In the genomic region with DNA sequence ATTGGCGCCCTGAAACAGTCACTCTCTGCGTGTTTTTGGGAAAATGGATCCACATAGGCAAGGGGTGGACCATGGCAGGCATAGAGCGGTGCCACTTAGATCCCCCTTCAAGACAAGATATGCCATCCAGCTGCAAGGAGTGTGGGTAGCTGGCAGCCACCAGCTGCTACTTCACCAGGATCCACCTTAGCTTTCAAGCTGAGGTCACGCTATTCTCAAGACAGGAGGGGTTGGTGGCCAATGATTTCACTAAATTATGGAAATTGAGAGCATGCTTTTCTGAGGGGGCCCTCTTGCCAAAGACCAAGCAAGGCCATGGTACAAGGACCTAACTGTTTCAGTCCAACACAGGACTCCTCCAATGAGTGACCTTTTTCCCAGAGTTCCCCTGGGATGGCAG, we compare ENCODE assay signal across 21 cellular contexts. TPM values are rescaled to one million over a fixed set of nuclear protein-coding genes. Genes with fewer than 3 reads are reported as not detected.
A peak's percentile ranks its signal among the peaks of the same experiment; 100 is the strongest.
DNase-seq lines count a peak whose midpoint lies in the region; ATAC-seq and TF ChIP-seq lines count a peak whose summit lies in the region.
"Had no signal": no experiment of that assay in that cellular context is flagged by ENCODE, and none has a peak within 500 bp of the region (broad histone marks: within the 10 kb centered on the region; RNA-seq: fewer than 3 reads in every experiment).

No MANE protein-coding gene starts in this region.

- H3K36me3 ChIP-seq in right lobe of liver, result peaks cover 0 to 12% (median 5%) of the 10 kb centered on the region in 4 donors
- H3K36me3 ChIP-seq in psoas muscle (ENCODE audit: insufficient read depth in 1 of 2, low read depth in 1 of 2), result peaks cover 0 to 32% of the 10 kb centered on the region in 2 donors
- H3K36me3 ChIP-seq: BE2C had no signal

- H3K4me3 ChIP-seq in right lobe of liver (no peak overlapping the region), psoas muscle (no peak overlapping the region)
- H3K4me3 ChIP-seq: A549; BLaER1 treated with 17β-estradiol and CSF1 and Interleukin-3, amounts not matched to agents 10 nM and 100 nM; GM23248 had no signal

- no peak for TF ChIP-seq CTCF in 22Rv1 (IDR thresholded peaks at IDR 0.05)
- TF ChIP-seq CTCF in right lobe of liver (IDR thresholded peaks at IDR 0.05), result no peak
- no peak for TF ChIP-seq CTCF in psoas muscle (IDR thresholded peaks at IDR 0.05)

- TF ChIP-seq POLR2A in right lobe of liver (IDR thresholded peaks at IDR 0.05), result no peak

- intact Hi-C loops in right lobe of liver (cut with DNase I) (no loop called here), psoas muscle (cut with DNase I) (loop anchor here in 1 of 2 donors (10.0 kb wide), 1 partner anchor 164 kb away; no protein-coding TSS in a partner anchor)

- peak overlapping the region; percentile 38 for H3K27ac ChIP-seq in 22Rv1
- peak overlapping the region in 2 of 3 donors; percentile 77 to 79 for H3K27ac ChIP-seq in right lobe of liver
- no peak overlapping the region for H3K27ac ChIP-seq in psoas muscle
- H3K27ac ChIP-seq: A549; BLaER1 treated with 17β-estradiol and CSF1 and Interleukin-3, amounts not matched to agents 10 nM and 100 nM; GM23248 had no signal

- H3K27me3 ChIP-seq in right lobe of liver, result no peaks in the 10 kb centered on the region
- H3K27me3 ChIP-seq in psoas muscle (ENCODE audit: insufficient read depth in 3 of 3, low read length in 2 of 3), result no peaks in the 10 kb centered on the region
- H3K27me3 ChIP-seq: BLaER1 treated with 17β-estradiol and CSF1 and Interleukin-3, amounts not matched to agents 10 nM and 100 nM had no signal

- DNase-seq in ecto neural progenitor cell (ENCODE audit: low spot score) (peak; percentile 16), left lobe of liver (ENCODE audit: low spot score) (no peak), right lobe of liver (no peak), psoas muscle (no peak)
- DNase-seq in effector CD8-positive, alpha-beta T cell (lab: John Stamatoyannopoulos, UW), result no peak
- DNase-seq: 8988T; ACHN; AML-193; BE2C; CD4-positive, alpha-beta memory T cell; COR-L47; DMS153; DND-41; GM23248; H7; HCEC 1CT had no signal

- ATAC-seq in left lobe of liver (peak; percentile 6), right lobe of liver (no peak), GM18907 (IDR thresholded peaks at IDR 0.05; ENCODE audit: unreplicated experiment) (no peak), psoas muscle (no peak)
- ATAC-seq: A549 had no signal

- H3K9me3 ChIP-seq in right lobe of liver (no peaks in the 10 kb centered on the region), psoas muscle (no peaks in the 10 kb centered on the region)
- H3K9me3 ChIP-seq: A549, BE2C had no signal

- H3K4me1 ChIP-seq in right lobe of liver (peaks cover 0 to 41% (median 18%) of the 10 kb centered on the region in 4 donors), psoas muscle (no peaks in the 10 kb centered on the region)
- H3K4me1 ChIP-seq: A549, BE2C had no signal

- WGBS in right lobe of liver (ENCODE audit: insufficient coverage, low coverage, low lambda C conversion rate, missing lambda C conversion rate), result 100% methylated on average over 2 of the region's 4 CpGs
- 96 to 100% (median 100%) methylated on average over 4 of the region's 4 CpGs for WGBS in psoas muscle, 3 donors

RNA-seq across cellular contexts. Expression of a gene that starts 16.3 kb away (rescaled TPM):
- total RNA-seq in left lobe of liver (73.4 TPM), right lobe of liver (10 to 100 TPM; 37.3 to 69.2 (median 53.0) TPM), psoas muscle (100 to 1,000 TPM in 2 of 4 donors, 10 to 100 TPM in 2; 83.9 to 133 (median 109) TPM)
- polyA plus RNA-seq in psoas muscle, result 10 to 100 TPM; 19.6 to 34.9 (median 34.2) TPM

RNA-seq across cellular contexts. Expression of a gene that starts 42.7 kb away (rescaled TPM):
- not detected for total RNA-seq in left lobe of liver
- total RNA-seq in right lobe of liver, result not detected
- not detected for total RNA-seq in psoas muscle
- not detected for polyA plus RNA-seq in psoas muscle
- total RNA-seq: CD4-positive, alpha-beta memory T cell; GM23248; H1 had no signal
- polyA plus RNA-seq: A549; CD4-positive, alpha-beta memory T cell; GM23248; H1 had no signal
